In genomic region chr19:57664269-57665127, GRCh38 we compare ENCODE assay signal across 9 cellular contexts. TPM values are rescaled to one million over a fixed set of nuclear protein-coding genes. Genes with fewer than 3 reads are reported as not detected.
DNase-seq lines count a peak whose midpoint lies in the region; ATAC-seq, FAIRE-seq and TF ChIP-seq lines count a peak whose summit lies in the region.
"Had no signal": no experiment of that assay in that cellular context is flagged by ENCODE, and none has a peak within 500 bp of the region (broad histone marks: within the 10 kb centered on the region; RNA-seq: fewer than 3 reads in every experiment).

No MANE protein-coding gene starts in this region.

- no peaks in the 10 kb centered on the region for H3K36me3 Mint-ChIP-seq in activated CD4-positive, alpha-beta T cell treated with anti-CD3 and anti-CD28 coated beads for 36 hours (ENCODE audit: low read depth)

- H3K9me3 ChIP-seq in iPS-18c (ENCODE audit: control insufficient read depth, insufficient read depth, low read length) = no peaks in the 10 kb centered on the region

- peaks cover 36% of the 10 kb centered on the region for H3K27me3 Mint-ChIP-seq in activated CD4-positive, alpha-beta T cell treated with anti-CD3 and anti-CD28 coated beads for 36 hours

- no peaks in the 10 kb centered on the region for H3K36me3 ChIP-seq in bronchial epithelial cell (ENCODE audit: control insufficient read depth, insufficient read depth, low read length)

- no peak for TF ChIP-seq CTCF in bronchial epithelial cell (IDR thresholded peaks at IDR 0.05; ENCODE audit: insufficient read depth, low read length, severe bottlenecking)
- TF ChIP-seq CTCF in retinal pigment epithelial cell (conservative IDR thresholded peaks at IDR 0.05; ENCODE audit: low read depth, low read length) = no peak

- H3K27me3 ChIP-seq in bronchial epithelial cell (ENCODE audit: control insufficient read depth, insufficient read depth, low read length) = no peaks in the 10 kb centered on the region

- peaks cover 6% of the 10 kb centered on the region for H3K9me3 Mint-ChIP-seq in activated CD4-positive, alpha-beta T cell treated with anti-CD3 and anti-CD28 coated beads for 36 hours (ENCODE audit: low read depth)

- H3K4me3 ChIP-seq in bronchial epithelial cell (ENCODE audit: low read depth, low read length) = peak overlapping the region; percentile 44
- peak overlapping the region; percentile 52 for H3K4me3 ChIP-seq in iPS-18c (ENCODE audit: insufficient read depth, low read depth, low read length)
- peak overlapping the region; percentile 47 for H3K4me3 ChIP-seq in retinal pigment epithelial cell (ENCODE audit: low read length)

- intact Hi-C loops in activated CD4-positive, alpha-beta T cell treated with anti-CD3 and anti-CD28 coated beads for 36 hours (cut with DNase I, micrococcal nuclease) = no loop called here

- FAIRE-seq in bronchial epithelial cell (lab: Jason Lieb, UNC) = no peak
- FAIRE-seq: G401.6 had no signal

- ATAC-seq in activated CD4-positive, alpha-beta T cell treated with anti-CD3 and anti-CD28 coated beads for 36 hours = peak; percentile 47

- H3K4me1 Mint-ChIP-seq in activated CD4-positive, alpha-beta T cell treated with anti-CD3 and anti-CD28 coated beads for 36 hours = peaks cover 3% of the 10 kb centered on the region

- CTCF ChIA-PET in activated CD4-positive, alpha-beta T cell treated with anti-CD3 and anti-CD28 coated beads for 36 hours (lab: Charles Lee) = no interaction called here

- peak overlapping the region; percentile 70 for H3K4me3 Mint-ChIP-seq in activated CD4-positive, alpha-beta T cell treated with anti-CD3 and anti-CD28 coated beads for 36 hours

- no peak overlapping the region for H3K27ac Mint-ChIP-seq in activated CD4-positive, alpha-beta T cell treated with anti-CD3 and anti-CD28 coated beads for 36 hours

- POLR2A ChIA-PET in activated CD4-positive, alpha-beta T cell treated with anti-CD3 and anti-CD28 coated beads for 36 hours (lab: Charles Lee) = no interaction called here

- DNase-seq in activated CD4-positive, alpha-beta T cell treated with anti-CD3 and anti-CD28 coated beads for 36 hours = peak; percentile 24
- DNase-seq in activated CD4-positive, alpha-beta T cell treated with anti-CD3 and anti-CD28 coated beads for 1 hour = no peak
- DNase-seq in NCI-H526 (lab: John Stamatoyannopoulos, UW) (peak; percentile 17 to 76), bronchial epithelial cell (ENCODE audit: low read depth) (no peak), retinal pigment epithelial cell (ENCODE audit: low read depth) (no peak), SHP77 (lab: John Stamatoyannopoulos, UW) (no peak)
- no peak for DNase-seq in stimulated activated CD4-positive, alpha-beta T cell treated with anti-CD3 and anti-CD28 coated beads, Interleukin-1b, Interleukin-23, amount 100 ng/mL, for 48 hours

RNA-seq across cellular contexts. Expression of gene ZSCAN4, which starts 4.2 kb away (rescaled TPM):
- not detected for total RNA-seq in activated CD4-positive, alpha-beta T cell treated with anti-CD3 and anti-CD28 coated beads for 36 hours
- total RNA-seq in bronchial epithelial cell = 0.13 TPM in 1 of 2 replicates, not detected in the other

RNA-seq across cellular contexts. Expression of gene ZNF551, which starts 17.3 kb away (rescaled TPM):
- total RNA-seq in activated CD4-positive, alpha-beta T cell treated with anti-CD3 and anti-CD28 coated beads for 36 hours = 10 to 100 TPM in 1 of 2 experiments, 1 to 10 TPM in 1; 9.8 to 13.0 TPM
- 6.5 and 6.8 TPM in 2 replicates for total RNA-seq in bronchial epithelial cell

RNA-seq across cellular contexts. Expression of gene ZNF211, which starts 31.5 kb away (rescaled TPM):
- total RNA-seq in activated CD4-positive, alpha-beta T cell treated with anti-CD3 and anti-CD28 coated beads for 36 hours = 1 to 10 TPM; 8.9 to 9.5 TPM
- total RNA-seq in bronchial epithelial cell = 11.1 and 13.8 TPM in 2 replicates

RNA-seq across cellular contexts. Expression of gene ZNF154, which starts 44.5 kb away (rescaled TPM):
- 1 to 10 TPM; 4.4 to 5.0 TPM for total RNA-seq in activated CD4-positive, alpha-beta T cell treated with anti-CD3 and anti-CD28 coated beads for 36 hours
- total RNA-seq in bronchial epithelial cell = 0.53 and 1.2 TPM in 2 replicates

RNA-seq across cellular contexts. Expression of gene ZNF134, which starts 50.5 kb away (rescaled TPM):
- total RNA-seq in activated CD4-positive, alpha-beta T cell treated with anti-CD3 and anti-CD28 coated beads for 36 hours = 1 to 10 TPM; 7.6 to 9.7 TPM
- total RNA-seq in bronchial epithelial cell = 17.1 and 23.2 TPM in 2 replicates

Comparison
In these comparisons a context has a peak if more than half of its experiments do, and no peak if none do; other contexts are left out.
1. DNase-seq: peak in activated CD4-positive, alpha-beta T cell treated with anti-CD3 and anti-CD28 coated beads for 36 hours (single experiment) and NCI-H526 (2 of 2); none in activated CD4-positive, alpha-beta T cell treated with anti-CD3 and anti-CD28 coated beads for 1 hour (single experiment), bronchial epithelial cell (single experiment), retinal pigment epithelial cell (single experiment), stimulated activated CD4-positive, alpha-beta T cell treated with anti-CD3 and anti-CD28 coated beads, Interleukin-1b, Interleukin-23, amount 100 ng/mL, for 48 hours (single experiment) and SHP77 (0 of 2).
2. Peak in every context shown above with its lines, with median percentiles within 50 percentile points of each other: H3K4me3 ChIP-seq.